In the genomic region with DNA sequence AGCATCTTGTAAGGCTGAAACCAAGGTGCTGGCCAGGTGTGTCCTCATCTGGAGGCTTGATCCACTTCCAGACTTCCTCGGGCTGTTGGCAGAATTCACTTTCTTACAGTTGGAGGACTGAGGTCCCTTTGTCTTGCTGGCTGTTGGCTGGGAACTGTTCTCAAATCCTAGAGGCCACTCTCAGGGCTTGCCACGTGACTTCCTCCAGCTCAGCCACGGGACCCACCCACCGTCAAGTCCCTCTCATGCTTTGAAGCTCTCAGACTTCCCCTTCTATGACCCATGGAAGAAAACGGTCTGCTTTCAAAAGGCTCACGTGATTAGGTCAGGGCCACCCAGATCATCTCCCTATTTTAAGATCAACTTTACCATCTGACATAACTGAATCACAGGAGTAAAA, we compare ENCODE assay signal across 14 cellular contexts.
DNase-seq lines count a peak whose midpoint lies in the region; ATAC-seq and TF ChIP-seq lines count a peak whose summit lies in the region.
"Had no signal": no experiment of that assay in that cellular context is flagged by ENCODE, and none has a peak within 500 bp of the region (broad histone marks: within the 10 kb centered on the region; RNA-seq: fewer than 3 reads in every experiment).

No MANE protein-coding gene starts in this region.

- TF ChIP-seq CTCF in GM13976 (IDR thresholded peaks at IDR 0.05; ENCODE audit: borderline replicate concordance, control extremely low read depth, extremely low read depth, insufficient read depth, missing control alignments), result no peak

- no peak overlapping the region for H3K27ac ChIP-seq in BLaER1
- H3K27ac ChIP-seq: coronary artery, SK-N-MC had no signal

- H3K27me3 ChIP-seq in BLaER1, result no peaks in the 10 kb centered on the region

- peak overlapping the region; percentile 74 for H3K27ac Mint-ChIP-seq in activated CD8-positive, alpha-beta T cell treated with anti-CD3 and anti-CD28 coated beads, Interleukin-2, amount 10 ng/mL, durations not matched to agents 7 days and 5 days

- H3K36me3 ChIP-seq in BLaER1, result no peaks in the 10 kb centered on the region

- peaks cover 8% of the 10 kb centered on the region for H3K9me3 Mint-ChIP-seq in activated CD8-positive, alpha-beta T cell treated with anti-CD3 and anti-CD28 coated beads, Interleukin-2, amount 10 ng/mL, durations not matched to agents 7 days and 5 days (ENCODE audit: insufficient read depth)

- peak; percentile 56 for DNase-seq in GM13976 (ENCODE audit: low spot score)
- no peak for DNase-seq in activated CD8-positive, alpha-beta T cell treated with anti-CD3 and anti-CD28 coated beads, Interleukin-2, amount 10 ng/mL, durations not matched to agents 7 days and 5 days
- DNase-seq in NK-92 treated with Interleukin-12 subunit alpha and Interleukin-12 subunit beta, amount 100 ng/mL, for 24 hours (lab: John Stamatoyannopoulos, UW), result no peak
- DNase-seq in NCI-H2081 treated with DMSO at 0.1 percent for 48 hours (lab: John Stamatoyannopoulos, UW), result no peak
- no peak for DNase-seq in mesenteric fat pad (ENCODE audit: low spot score)
- DNase-seq: activated CD4-positive, alpha-beta T cell treated with anti-CD3 and anti-CD28 coated beads, Interleukin-2, amount 50 U/mL, for 4 hours; mucosa of descending colon; NCI-H1092 treated with DMSO at 0.1 percent for 48 hours; NCI-H526 treated with DMSO at 0.1 percent for 48 hours had no signal

- H3K4me1 ChIP-seq in BLaER1, result peaks cover 22% of the 10 kb centered on the region

- ATAC-seq in HG03139 (IDR thresholded peaks at IDR 0.05; ENCODE audit: unreplicated experiment) (peak; percentile 48), GM18517 (IDR thresholded peaks at IDR 0.05; ENCODE audit: unreplicated experiment) (no peak)
- no peak for ATAC-seq in activated CD8-positive, alpha-beta T cell treated with anti-CD3 and anti-CD28 coated beads, Interleukin-2, amount 10 ng/mL, durations not matched to agents 7 days and 5 days

- no peaks in the 10 kb centered on the region for H3K36me3 Mint-ChIP-seq in activated CD8-positive, alpha-beta T cell treated with anti-CD3 and anti-CD28 coated beads, Interleukin-2, amount 10 ng/mL, durations not matched to agents 7 days and 5 days (ENCODE audit: low read depth)

- POLR2A ChIA-PET in activated CD8-positive, alpha-beta T cell treated with anti-CD3 and anti-CD28 coated beads, Interleukin-2, amount 10 ng/mL, durations not matched to agents 7 days and 5 days (lab: Charles Lee), result interaction anchor here (0.6 kb wide), 1 partner anchor 31 kb away, joined by 4 read pairs; no protein-coding TSS in a partner anchor

- H3K4me3 Mint-ChIP-seq in activated CD8-positive, alpha-beta T cell treated with anti-CD3 and anti-CD28 coated beads, Interleukin-2, amount 10 ng/mL, durations not matched to agents 7 days and 5 days, result no peak overlapping the region

- in situ Hi-C loops in GM13976 (cut with MboI; ENCODE audit: low sequenced_read_pairs, unreplicated experiment), result loop anchor here (10.0 to 25.0 kb wide), 2 partner anchors 268 to 505 kb away; no protein-coding TSS in a partner anchor

- no peaks in the 10 kb centered on the region for H3K27me3 Mint-ChIP-seq in activated CD8-positive, alpha-beta T cell treated with anti-CD3 and anti-CD28 coated beads, Interleukin-2, amount 10 ng/mL, durations not matched to agents 7 days and 5 days (ENCODE audit: low read depth)

- CTCF ChIA-PET in activated CD8-positive, alpha-beta T cell treated with anti-CD3 and anti-CD28 coated beads, Interleukin-2, amount 10 ng/mL, durations not matched to agents 7 days and 5 days (lab: Charles Lee), result interaction anchor here (1.2 to 1.6 kb wide), 2 partner anchors 278 to 287 kb away, joined by 3 to 7 read pairs; a partner anchor contains a TSS

- peaks cover 18% of the 10 kb centered on the region for H3K9me3 ChIP-seq in BLaER1
- H3K9me3 ChIP-seq: mucosa of descending colon had no signal

- H3K4me1 Mint-ChIP-seq in activated CD8-positive, alpha-beta T cell treated with anti-CD3 and anti-CD28 coated beads, Interleukin-2, amount 10 ng/mL, durations not matched to agents 7 days and 5 days (ENCODE audit: low read depth), result peaks cover 20% of the 10 kb centered on the region

- no peaks in the 10 kb centered on the region for H4K20me1 ChIP-seq in BLaER1

- peak overlapping the region; percentile 2; the same call in 1 of the 2 replicates for H3K4me2 ChIP-seq in BLaER1

- no peak overlapping the region for H3K4me3 ChIP-seq in BLaER1
- H3K4me3 ChIP-seq: coronary artery, mucosa of descending colon, SK-N-MC had no signal

- H3K9ac ChIP-seq in BLaER1, result no peak overlapping the region
